ENCODE assay signal across 14 cellular contexts in genomic region chr1:235100124-235100801, GRCh38. TPM values are rescaled to one million over a fixed set of nuclear protein-coding genes. Genes with fewer than 3 reads are reported as not detected.
DNase-seq lines count a peak whose midpoint lies in the region; ATAC-seq, FAIRE-seq and TF ChIP-seq lines count a peak whose summit lies in the region.
"Had no signal": no experiment of that assay in that cellular context is flagged by ENCODE, and none has a peak within 500 bp of the region (broad histone marks: within the 10 kb centered on the region; RNA-seq: fewer than 3 reads in every experiment).

No MANE protein-coding gene starts in this region.

- no peak overlapping the region for H4K91ac ChIP-seq in H1 (replicated peaks; ENCODE audit: insufficient read length, low read length)

- H3K4me1 ChIP-seq in H1 (replicated peaks in 1 of 4; ENCODE audit: control insufficient read depth in 3 of 4, insufficient read depth in 4 of 4, low read length in 3 of 4) = peaks cover 0 to 2% (median 0%) of the 10 kb centered on the region in 4 experiments; a peak in 3 of 7 replicates
- H3K4me1 ChIP-seq in body of pancreas = peaks cover 14% of the 10 kb centered on the region

- CTCF ChIA-PET in H1 (lab: Charles Lee; ENCODE audit: partially characterized antibody) = interaction anchor here (0.5 to 1.2 kb wide), 3 partner anchors 17 to 742 kb away, joined by 3 to 4 read pairs (median 3); no protein-coding TSS in a partner anchor

- no peaks in the 10 kb centered on the region for H3K79me1 ChIP-seq in H1 (ENCODE audit: low read depth, low read length)

- no peaks in the 10 kb centered on the region for H3K36me3 Mint-ChIP-seq in osteocyte (ENCODE audit: unreplicated experiment)
- H3K36me3 Mint-ChIP-seq: activated naive CD4-positive, alpha-beta T cell treated with anti-CD3 and anti-CD28 coated beads, Interleukin-2, amount 50 U/mL, for 24 hours; CD8-positive, alpha-beta memory T cell had no signal

- H3K27ac Mint-ChIP-seq in osteocyte (ENCODE audit: unreplicated experiment) = no peak overlapping the region
- H3K27ac Mint-ChIP-seq: activated naive CD4-positive, alpha-beta T cell treated with anti-CD3 and anti-CD28 coated beads, Interleukin-2, amount 50 U/mL, for 24 hours had no signal

- no peak overlapping the region for H2BK12ac ChIP-seq in H1 (ENCODE audit: low read depth, low read length)

- H3K4me2 ChIP-seq in H1 (ENCODE audit: insufficient read depth in 1 of 2, low read depth in 2 of 2, low read length in 2 of 2) (no peak overlapping the region), neural cell (ENCODE audit: low read length) (no peak overlapping the region)

- no peak overlapping the region for H2BK5ac ChIP-seq in H1 (ENCODE audit: low read depth, low read length)

- H3K79me2 ChIP-seq in H1 (ENCODE audit: control insufficient read depth in 1 of 2, insufficient read depth in 2 of 2, low read length in 2 of 2) (no peaks in the 10 kb centered on the region), neural cell (replicated peaks; ENCODE audit: insufficient read depth, low read length) (no peaks in the 10 kb centered on the region)

- no peak overlapping the region for H4K5ac ChIP-seq in H1 (ENCODE audit: insufficient read length, low read depth, low read length)

- H4K20me1 ChIP-seq in H1 (replicated peaks in 1 of 2; ENCODE audit: control insufficient read depth in 1 of 2, insufficient read depth in 2 of 2, low read length in 2 of 2) (peaks cover 0 to 2% of the 10 kb centered on the region in 2 experiments), neural cell (ENCODE audit: insufficient read depth) (no peaks in the 10 kb centered on the region)

- TF ChIP-seq EP300 in H1 (IDR thresholded peaks at IDR 0.05; ENCODE audit: borderline replicate concordance in 1 of 2, low read depth in 2 of 2, low read length in 2 of 2) (no peak), neural cell (conservative IDR thresholded peaks at IDR 0.05; ENCODE audit: poor library complexity, severe bottlenecking) (no peak)

- TF ChIP-seq CTCF in H1 (IDR thresholded peaks at IDR 0.05; ENCODE audit: control extremely low read depth in 1 of 3, insufficient read depth in 1 of 3, low read depth in 1 of 3, low read length in 3 of 3) (no peak), neural cell (IDR thresholded peaks at IDR 0.05; ENCODE audit: poor library complexity, severe bottlenecking) (no peak), osteocyte (IDR thresholded peaks at IDR 0.05) (no peak), body of pancreas (IDR thresholded peaks at IDR 0.05) (no peak)

- FAIRE-seq in H1 (lab: Jason Lieb, UNC) = no peak

- H2AFZ ChIP-seq in H1 (ENCODE audit: low read length) (no peak overlapping the region), neural cell (ENCODE audit: low read depth, low read length) (no peak overlapping the region)

- 75% methylated on average over 14 of the region's 15 CpGs; no CpG with 5 or more reads in 1 of the 2 experiments for WGBS in H1 (ENCODE audit: extremely low coverage in 1 of 2, insufficient coverage in 1 of 2, insufficient read length in 1 of 2, insufficient replicate concordance in 2 of 2, low coverage in 1 of 2, low lambda C conversion rate in 2 of 2, missing lambda C conversion rate in 1 of 2), 2 experiments
- WGBS in body of pancreas, 2 donors = 80 to 83% methylated on average over 15 of the region's 15 CpGs

- no peaks in the 10 kb centered on the region for H3K27me3 Mint-ChIP-seq in osteocyte (ENCODE audit: unreplicated experiment)
- H3K27me3 Mint-ChIP-seq: activated naive CD4-positive, alpha-beta T cell treated with anti-CD3 and anti-CD28 coated beads, Interleukin-2, amount 50 U/mL, for 24 hours had no signal

- H3K9me2 ChIP-seq in neural cell (ENCODE audit: insufficient read depth, low read length) = no peaks in the 10 kb centered on the region

- no peak overlapping the region for H3K56ac ChIP-seq in H1 (replicated peaks; ENCODE audit: insufficient read length, low read depth, low read length)

- no peak overlapping the region for H3K14ac ChIP-seq in H1 (ENCODE audit: insufficient read length)

- H3K27ac ChIP-seq in H1 (ENCODE audit: low read depth, low read length) (no peak overlapping the region), neural cell (ENCODE audit: low read length) (no peak overlapping the region), body of pancreas (no peak overlapping the region)
- H3K27ac ChIP-seq: cardiac muscle cell had no signal

- H2AK5ac ChIP-seq in H1 (ENCODE audit: low read depth, low read length) = no peak overlapping the region

- TF ChIP-seq POLR2A in H1 (IDR thresholded peaks at IDR 0.05; ENCODE audit: control extremely low read depth in 1 of 2, low read depth in 2 of 2, low read length in 2 of 2) (no peak), body of pancreas (IDR thresholded peaks at IDR 0.05) (no peak)

- H3K36me3 ChIP-seq in H1 (ENCODE audit: control insufficient read depth in 2 of 4, insufficient read depth in 4 of 4, low read length in 3 of 4) (no peaks in the 10 kb centered on the region), neural cell (ENCODE audit: insufficient read depth, low read length) (no peaks in the 10 kb centered on the region), body of pancreas (replicated peaks in 1 of 2; ENCODE audit: insufficient read depth in 1 of 2, low read depth in 2 of 2) (no peaks in the 10 kb centered on the region)
- H3K36me3 ChIP-seq: cardiac muscle cell had no signal

- POLR2A ChIA-PET in H1 (lab: Charles Lee; ENCODE audit: partially characterized antibody) = interaction anchor here (0.7 kb wide), 1 partner anchor 38 kb away, joined by 5 read pairs; no protein-coding TSS in a partner anchor

- H3K4me3 ChIP-seq in H1 (ENCODE audit: extremely low read depth in 1 of 4, insufficient read depth in 2 of 4, low read depth in 3 of 4, low read length in 4 of 4) (no peak overlapping the region), neural cell (ENCODE audit: low read length) (no peak overlapping the region), body of pancreas (no peak overlapping the region)
- H3K4me3 ChIP-seq: cardiac muscle cell had no signal

- H3K4me1 Mint-ChIP-seq in osteocyte (ENCODE audit: unreplicated experiment) = peaks cover 15% of the 10 kb centered on the region

- TF ChIP-seq RAD21 in H1 (IDR thresholded peaks at IDR 0.05 in 1 of 2, conservative IDR thresholded peaks at IDR 0.05 in 1 of 2; ENCODE audit: low read depth in 2 of 2, low read length in 2 of 2) (no peak), neural cell (conservative IDR thresholded peaks at IDR 0.05) (no peak)

- H3K18ac ChIP-seq in H1 (ENCODE audit: extremely low read depth, low read length) = no peak overlapping the region

- DNase-seq in DMS53 (lab: John Stamatoyannopoulos, UW) (peak; percentile 45), DMS53 treated with DMSO at 0.1 percent for 48 hours (lab: John Stamatoyannopoulos, UW; ENCODE audit: unreplicated experiment) (no peak), NCI-H1092 (lab: John Stamatoyannopoulos, UW) (peak; percentile 20), H1 (ENCODE audit: low read depth in 1 of 2, low spot score in 2 of 2) (no peak), osteocyte (ENCODE audit: extremely low spot score, unreplicated experiment) (no peak), body of pancreas (no peak), foreskin melanocyte (no peak)
- DNase-seq: 8988T; CD8-positive, alpha-beta memory T cell; left colon; NCI-H524 treated with DMSO at 0.1 percent for 48 hours had no signal

- H4K8ac ChIP-seq in H1 (ENCODE audit: extremely low read depth, insufficient read depth, low read length) = no peak overlapping the region

- no peaks in the 10 kb centered on the region; the same call in 1 of the 2 replicates for H3K23me2 ChIP-seq in H1 (ENCODE audit: low read depth, low read length)

- no peaks in the 10 kb centered on the region for H3K9me3 ChIP-seq in H1 (ENCODE audit: insufficient read depth in 2 of 2, low read depth in 1 of 2, low read length in 1 of 2)
- no peaks in the 10 kb centered on the region for H3K9me3 ChIP-seq in neural cell (ENCODE audit: low read length)
- H3K9me3 ChIP-seq in body of pancreas = no peaks in the 10 kb centered on the region

- intact Hi-C loops in body of pancreas (cut with DNase I) = loop anchor here (10.0 kb wide), 1 partner anchor 315 kb away; no protein-coding TSS in a partner anchor

- H2BK15ac ChIP-seq in H1 (ENCODE audit: low read length) = no peak overlapping the region

- H3K4ac ChIP-seq in H1 (replicated peaks; ENCODE audit: insufficient read length, low read depth, low read length) = no peak overlapping the region

- H3F3A ChIP-seq in neural cell (ENCODE audit: insufficient read depth, low read length, poor library complexity, severe bottlenecking) = peaks cover 2% of the 10 kb centered on the region

- no peak overlapping the region for H2BK20ac ChIP-seq in H1 (ENCODE audit: low read length)

- H3K4me3 Mint-ChIP-seq in osteocyte (ENCODE audit: unreplicated experiment) = no peak overlapping the region
- H3K4me3 Mint-ChIP-seq: activated naive CD4-positive, alpha-beta T cell treated with anti-CD3 and anti-CD28 coated beads, Interleukin-2, amount 50 U/mL, for 24 hours had no signal

- no peak overlapping the region for H2BK120ac ChIP-seq in H1 (replicated peaks; ENCODE audit: low read depth, low read length)

- no peaks in the 10 kb centered on the region for H3K9me3 Mint-ChIP-seq in osteocyte (ENCODE audit: unreplicated experiment)
- H3K9me3 Mint-ChIP-seq: activated naive CD4-positive, alpha-beta T cell treated with anti-CD3 and anti-CD28 coated beads, Interleukin-2, amount 50 U/mL, for 24 hours; CD8-positive, alpha-beta memory T cell had no signal

- ATAC-seq in body of pancreas = no peak
- ATAC-seq: left colon had no signal

- no peak overlapping the region for H3K23ac ChIP-seq in H1 (ENCODE audit: insufficient read length)

- H3K27me3 ChIP-seq in H1 (replicated peaks in 1 of 4; ENCODE audit: control insufficient read depth in 3 of 4, extremely low read depth in 1 of 4, insufficient read depth in 3 of 4, low read length in 3 of 4) (no peaks in the 10 kb centered on the region), neural cell (ENCODE audit: insufficient read depth, low read depth, low read length) (no peaks in the 10 kb centered on the region), body of pancreas (no peaks in the 10 kb centered on the region)
- H3K27me3 ChIP-seq: cardiac muscle cell had no signal

- no peak overlapping the region for H3K9ac ChIP-seq in H1 (replicated peaks in 1 of 4; ENCODE audit: extremely low read depth in 1 of 4, low read depth in 3 of 4, low read length in 3 of 4)
- H3K9ac ChIP-seq in neural cell (ENCODE audit: low read length) = no peak overlapping the region

RNA-seq across cellular contexts. Expression of gene TOMM20, which starts 28.4 kb away (rescaled TPM):
- 151 and 168 TPM in 2 replicates for total RNA-seq in H1 (2021; fragmentation: NEBNext Ultra II Directional; extraction: Animal tissue kit (Norgen Biotek cat#: 25700))
- polyA plus RNA-seq in H1 (2011; rRNA removed) (47.7 and 71.4 TPM in 2 replicates), neural cell (170 and 175 TPM in 2 replicates)
- 86.5 TPM for polyA plus RNA-seq in H1 (2011; cell fraction: cytosol; rRNA removed)
- 36.5 TPM for polyA plus RNA-seq in H1 (2011; cell fraction: nucleus; rRNA removed)
- 133 to 185 TPM (median 146 TPM) in 4 replicates for polyA plus RNA-seq in H1 (2012, experiment 1 of 2)
- polyA plus RNA-seq in H1 (2012, experiment 2 of 2) = 19.4 TPM
- 134 TPM for polyA plus RNA-seq in H1 (2013, experiment 1 of 2)
- 156 TPM for polyA plus RNA-seq in H1 (2013, experiment 2 of 2)
- 74.6 and 94.4 TPM in 2 replicates for polyA minus RNA-seq in H1 (2011; rRNA and poly(A)+ RNA removed)
- polyA minus RNA-seq in H1 (2011; cell fraction: cytosol; rRNA and poly(A)+ RNA removed) = 67.5 TPM
- polyA minus RNA-seq in H1 (2011; cell fraction: nucleus; rRNA and poly(A)+ RNA removed) = 68.5 TPM
- polyA minus RNA-seq in neural cell = 176 and 197 TPM in 2 replicates
- total RNA-seq in osteocyte (99.1 and 100 TPM in 2 replicates), body of pancreas (10 to 100 TPM; 54.7 to 75.2 TPM)

Comparison
In these comparisons a context has a peak if more than half of its experiments do, and no peak if none do; other contexts are left out.
1. DNase-seq: peak in DMS53 (single experiment) and NCI-H1092 (single experiment); none in DMS53 treated with DMSO at 0.1 percent for 48 hours (single experiment), H1 (0 of 2), osteocyte (single experiment), body of pancreas (0 of 4) and foreskin melanocyte (single experiment).